ENCODE assay signal across 13 cellular contexts in the genomic region with DNA sequence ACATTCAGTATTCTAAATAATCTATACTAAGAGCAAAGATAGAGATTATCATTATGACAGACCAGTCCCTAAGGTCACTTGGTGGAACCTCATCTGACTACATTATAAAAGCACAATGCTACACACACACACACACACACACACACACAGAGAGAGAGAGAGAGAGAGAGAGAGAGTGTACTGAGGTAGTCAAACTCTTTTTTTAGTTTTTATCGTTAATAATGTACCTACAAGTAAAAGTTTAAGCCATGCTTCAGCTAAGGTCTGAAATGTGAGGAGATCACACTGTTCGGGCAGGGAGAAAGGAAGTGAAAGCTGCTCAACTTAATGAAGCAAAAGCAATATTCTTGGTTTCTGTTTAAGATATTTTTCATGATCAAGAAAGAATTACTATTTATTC.
DNase-seq lines count a peak whose midpoint lies in the region; ATAC-seq, FAIRE-seq and TF ChIP-seq lines count a peak whose summit lies in the region.
"Had no signal": no experiment of that assay in that cellular context is flagged by ENCODE, and none has a peak within 500 bp of the region (broad histone marks: within the 10 kb centered on the region; RNA-seq: fewer than 3 reads in every experiment).

No MANE protein-coding gene starts in this region.

- H3K79me2 ChIP-seq in GM12878 (ENCODE audit: control insufficient read depth, insufficient read depth, low read length) = no peaks in the 10 kb centered on the region

- in situ Hi-C loops in GM12878 (cut with MboI) = no loop called here
- in situ Hi-C loops in G401 (cut with HindIII; ENCODE audit: low sequenced_read_pairs) = no loop called here

- no peak overlapping the region for H3K9ac ChIP-seq in GM12878 (ENCODE audit: control insufficient read depth, insufficient read depth, low read length)

- POLR2A ChIA-PET in GM12878 (lab: Charles Lee) = no interaction called here

- whole genome bisulfite sequencing in GM12878 (ENCODE audit: insufficient coverage, insufficient replicate concordance, low lambda C conversion rate, missing lambda C conversion rate) = 0% methylated on average over 2 of the region's 2 CpGs

- FAIRE-seq in GM12878 (lab: Jason Lieb, UNC) = no peak
- FAIRE-seq: D721Med had no signal

- DNase-seq in GM12878 (ENCODE audit: low read depth, low spot score) (no peak), NCI-H2227 treated with DMSO at 0.1 percent for 48 hours (lab: John Stamatoyannopoulos, UW) (no peak), G401 (ENCODE audit: low spot score) (no peak)
- no peak for DNase-seq in stimulated activated CD4-positive, alpha-beta T cell treated with anti-CD3 and anti-CD28 coated beads, Interleukin-15, amount 100 ng/mL, for 24 hours
- no peak for DNase-seq in stimulated activated CD4-positive, alpha-beta T cell treated with anti-CD3 and anti-CD28 coated beads, Interleukin-4, amount 100 ng/mL, for 24 hours
- DNase-seq: activated CD4-positive, CD25-positive, alpha-beta regulatory T cell treated with anti-CD3 and anti-CD28 coated beads, Interleukin-2, amount 50 U/mL, for 72 hours; mesendoderm; NCI-H2081 treated with DMSO at 0.1 percent for 48 hours; stimulated activated CD8-positive, alpha-beta memory T cell treated with anti-CD3 and anti-CD28 coated beads, Interleukin-4, amount 100 ng/mL, for 48 hours had no signal

- intact Hi-C loops in GM12878 (cut with micrococcal nuclease; ENCODE audit: unreplicated experiment) = no loop called here

- no peaks in the 10 kb centered on the region for H3K36me3 ChIP-seq in GM12878 (ENCODE audit: control insufficient read depth in 2 of 2, insufficient read depth in 2 of 2, low read length in 1 of 2)

- no peak overlapping the region for H3K4me3 ChIP-seq in GM12878

- TF ChIP-seq RAD21 in GM12878 (IDR thresholded peaks at IDR 0.05; ENCODE audit: insufficient read depth, low read depth, low read length) = no peak

- no peak overlapping the region; the same call in 1 of the 2 replicates for H2AFZ ChIP-seq in GM12878 (ENCODE audit: control insufficient read depth, low read depth, low read length)

- no peak for TF ChIP-seq CTCF in GM12878 (IDR thresholded peaks at IDR 0.05 in 2 of 3, conservative IDR thresholded peaks at IDR 0.05 in 1 of 3; ENCODE audit: control insufficient read depth in 2 of 3, extremely low read depth in 1 of 3, insufficient read depth in 1 of 3, low read depth in 3 of 3, low read length in 3 of 3)

- no peak for TF ChIP-seq POLR2A in GM12878 (IDR thresholded peaks at IDR 0.05; ENCODE audit: low read depth, low read length)

- SMC1A ChIA-PET in GM12878 (lab: Charles Lee; ENCODE audit: uncharacterized antibody, unreplicated experiment) = interaction anchor here (0.8 to 1.5 kb wide), 2 partner anchors 8 to 17 kb away, joined by 3 to 5 read pairs; no protein-coding TSS in a partner anchor

- RAD21 ChIA-PET in GM12878 (lab: Charles Lee; ENCODE audit: unreplicated experiment) = interaction anchor here (1.4 kb wide), 1 partner anchor 244 kb away, joined by 3 read pairs; no protein-coding TSS in a partner anchor

- CTCF ChIA-PET in GM12878 (lab: Yijun Ruan, JAX) = interaction anchor here (0.9 kb wide), 2 partner anchors 14 to 237 kb away, joined by 3 read pairs; no protein-coding TSS in a partner anchor

- H3K27ac ChIP-seq in GM12878 (ENCODE audit: control insufficient read depth, insufficient read depth) = no peak overlapping the region

- no peaks in the 10 kb centered on the region for H3K9me3 ChIP-seq in GM12878 (replicated peaks; ENCODE audit: control insufficient read depth, insufficient read depth, low read length)

- BruUV-seq in GM12878 (replicated peaks; lab: Mats Ljungman, UMichigan) = no TSS peak

- no peak for TF ChIP-seq EP300 in GM12878 (IDR thresholded peaks at IDR 0.05; ENCODE audit: borderline replicate concordance in 1 of 2, control insufficient read depth in 1 of 2, low read depth in 2 of 2, low read length in 2 of 2)

- no peaks in the 10 kb centered on the region for H4K20me1 ChIP-seq in GM12878 (ENCODE audit: control insufficient read depth, insufficient read depth)

- peak; percentile 90 for ATAC-seq in GM18867 (IDR thresholded peaks at IDR 0.05; ENCODE audit: unreplicated experiment)
- ATAC-seq in GM21390 (IDR thresholded peaks at IDR 0.05; ENCODE audit: unreplicated experiment) = peak; percentile 85
- peak; percentile 89 for ATAC-seq in HG03064 (IDR thresholded peaks at IDR 0.05; ENCODE audit: low read depth, unreplicated experiment)
- peak; percentile 86 for ATAC-seq in GM12878

- no peaks in the 10 kb centered on the region for H3K27me3 ChIP-seq in GM12878 (replicated peaks in 1 of 2; ENCODE audit: control insufficient read depth in 2 of 2, insufficient read depth in 2 of 2, low read length in 1 of 2)

- H3K4me2 ChIP-seq in GM12878 (ENCODE audit: control insufficient read depth, insufficient read depth) = no peak overlapping the region

- H3K4me1 ChIP-seq in GM12878 (ENCODE audit: control insufficient read depth, insufficient read depth, low read length) = no peaks in the 10 kb centered on the region

TF ChIP-seq in GM12878, 131 proteins besides CTCF, POLR2A, EP300 and RAD21:
- TF ChIP-seq NBN (IDR thresholded peaks at IDR 0.05) (peak; percentile 80), GABPA (IDR thresholded peaks at IDR 0.05; ENCODE audit: low read depth) (no peak), JUND (IDR thresholded peaks at IDR 0.05; ENCODE audit: low read depth, low read length) (no peak), SIX5 (IDR thresholded peaks at IDR 0.05; ENCODE audit: low read depth, low read length, severe bottlenecking) (no peak), ZZZ3 (IDR thresholded peaks at IDR 0.05; ENCODE audit: control insufficient read depth, insufficient read length, low read depth) (peak; percentile 18), KAT2A (conservative IDR thresholded peaks at IDR 0.05; ENCODE audit: control insufficient read depth, low read depth, low read length) (no peak), BCL11A (IDR thresholded peaks at IDR 0.05; ENCODE audit: low read depth, low read length) (no peak), STAT3 (IDR thresholded peaks at IDR 0.05; ENCODE audit: low read depth, low read length) (no peak), ATF7 (IDR thresholded peaks at IDR 0.05; ENCODE audit: low read depth) (0 out of 2 replicates have a peak, but pooled peaks have one; percentile 24), SREBF2 (IDR thresholded peaks at IDR 0.05; ENCODE audit: low read length) (no peak), SUZ12 (IDR thresholded peaks at IDR 0.05; ENCODE audit: unreplicated experiment) (no peak), SPI1 (IDR thresholded peaks at IDR 0.05; ENCODE audit: borderline replicate concordance, insufficient read depth, low read depth, low read length) (peak; percentile 72; the same call in 1 of the 2 replicates), MYC (IDR thresholded peaks at IDR 0.05; ENCODE audit: insufficient read depth, insufficient read length, insufficient replicate concordance, low read length, severe bottlenecking) (no peak), NRF1 (conservative IDR thresholded peaks at IDR 0.05; ENCODE audit: low read depth, low read length) (no peak), RB1 (IDR thresholded peaks at IDR 0.05; ENCODE audit: borderline replicate concordance) (no peak)
- TF ChIP-seq, protein P1, sequence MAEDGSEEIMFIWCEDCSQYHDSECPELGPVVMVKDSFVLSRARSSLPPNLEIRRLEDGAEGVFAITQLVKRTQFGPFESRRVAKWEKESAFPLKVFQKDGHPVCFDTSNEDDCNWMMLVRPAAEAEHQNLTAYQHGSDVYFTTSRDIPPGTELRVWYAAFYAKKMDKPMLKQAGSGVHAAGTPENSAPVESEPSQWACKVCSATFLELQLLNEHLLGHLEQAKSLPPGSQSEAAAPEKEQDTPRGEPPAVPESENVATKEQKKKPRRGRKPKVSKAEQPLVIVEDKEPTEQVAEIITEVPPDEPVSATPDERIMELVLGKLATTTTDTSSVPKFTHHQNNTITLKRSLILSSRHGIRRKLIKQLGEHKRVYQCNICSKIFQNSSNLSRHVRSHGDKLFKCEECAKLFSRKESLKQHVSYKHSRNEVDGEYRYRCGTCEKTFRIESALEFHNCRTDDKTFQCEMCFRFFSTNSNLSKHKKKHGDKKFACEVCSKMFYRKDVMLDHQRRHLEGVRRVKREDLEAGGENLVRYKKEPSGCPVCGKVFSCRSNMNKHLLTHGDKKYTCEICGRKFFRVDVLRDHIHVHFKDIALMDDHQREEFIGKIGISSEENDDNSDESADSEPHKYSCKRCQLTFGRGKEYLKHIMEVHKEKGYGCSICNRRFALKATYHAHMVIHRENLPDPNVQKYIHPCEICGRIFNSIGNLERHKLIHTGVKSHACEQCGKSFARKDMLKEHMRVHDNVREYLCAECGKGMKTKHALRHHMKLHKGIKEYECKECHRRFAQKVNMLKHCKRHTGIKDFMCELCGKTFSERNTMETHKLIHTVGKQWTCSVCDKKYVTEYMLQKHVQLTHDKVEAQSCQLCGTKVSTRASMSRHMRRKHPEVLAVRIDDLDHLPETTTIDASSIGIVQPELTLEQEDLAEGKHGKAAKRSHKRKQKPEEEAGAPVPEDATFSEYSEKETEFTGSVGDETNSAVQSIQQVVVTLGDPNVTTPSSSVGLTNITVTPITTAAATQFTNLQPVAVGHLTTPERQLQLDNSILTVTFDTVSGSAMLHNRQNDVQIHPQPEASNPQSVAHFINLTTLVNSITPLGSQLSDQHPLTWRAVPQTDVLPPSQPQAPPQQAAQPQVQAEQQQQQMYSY (CRISPR knock-in tag; IDR thresholded peaks at IDR 0.05) = no peak
